In the genomic region with DNA sequence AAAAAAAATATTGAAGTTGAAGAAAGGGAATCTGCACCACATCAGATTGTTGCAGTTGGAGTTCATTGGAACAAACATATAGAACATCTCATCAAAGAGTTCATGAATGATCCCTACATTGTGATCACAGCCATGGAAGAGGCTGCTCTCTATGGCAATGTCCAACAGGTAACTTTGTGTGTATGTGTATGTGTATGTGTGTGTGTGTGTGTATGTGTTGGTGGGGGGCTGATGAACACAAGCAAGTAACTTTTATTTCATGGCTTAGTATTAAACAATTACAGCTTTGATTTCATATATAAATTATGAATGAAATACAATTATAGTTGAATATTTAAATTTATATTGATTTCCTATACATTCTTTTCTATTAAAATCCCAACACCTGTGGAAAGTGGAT, we compare ENCODE assay signal across 27 cellular contexts.
"Had no signal": no experiment of that assay in that cellular context is flagged by ENCODE, and none has a peak within 500 bp of the region (broad histone marks: within the 10 kb centered on the region; RNA-seq: fewer than 3 reads in every experiment).

No MANE protein-coding gene starts in this region.

- H3K27ac ChIP-seq: stomach, suprapubic skin, testis, thoracic aorta, thyroid gland, tibial artery, tibial nerve, transverse colon, upper lobe of left lung, upper lobe of right lung, uterus, vagina had no signal

- H3K9me3 ChIP-seq: stomach, suprapubic skin, testis, thoracic aorta, thyroid gland, tibial artery, tibial nerve, transverse colon, upper lobe of left lung, upper lobe of right lung, uterus, vagina had no signal

- H3K36me3 ChIP-seq: stomach, suprapubic skin, thoracic aorta, thyroid gland, tibial artery, tibial nerve, transverse colon, upper lobe of left lung, upper lobe of right lung, uterus, vagina had no signal

- ATAC-seq: stimulated activated effector memory CD8-positive, alpha-beta T cell treated with anti-CD3 and anti-CD28 coated beads, Interleukin-12 subunit alpha, Interleukin-12 subunit beta, amount 100 ng/mL, for 72 hours; stimulated activated memory B cell treated with anti-CD40 and anti-IgM and Interleukin-4, amounts not matched to agents 10 μg/mL and 1 μg/mL and 100 μg/mL, for 72 hours; stimulated activated naive B cell treated with anti-CD40 and anti-IgM and Interleukin-4, amounts not matched to agents 10 μg/mL and 1 μg/mL and 100 μg/mL, for 72 hours; stimulated activated naive CD8-positive, alpha-beta T cell treated with anti-CD3 and anti-CD28 coated beads, Interleukin-15, amount 100 ng/mL, for 72 hours; stimulated activated naive CD8-positive, alpha-beta T cell treated with anti-CD3 and anti-CD28 coated beads, Interleukin-15, Interleukin-2, amounts not matched to agents 100 U/mL and 50 U/mL, for 24 hours; upper lobe of right lung had no signal

- DNase-seq: stimulated activated CD4-positive, alpha-beta T cell treated with anti-CD3 and anti-CD28 coated beads, Interleukin-2, amount 100 ng/mL, for 48 hours; stimulated activated CD4-positive, alpha-beta T cell treated with anti-CD3 and anti-CD28 coated beads, Interleukin-4, amount 100 ng/mL, for 1 hour; stimulated activated CD4-positive, alpha-beta T cell treated with anti-CD3 and anti-CD28 coated beads, Interleukin-4, amount 100 ng/mL, for 24 hours; stimulated activated CD4-positive, alpha-beta T cell treated with anti-CD3 and anti-CD28 coated beads, Interleukin-4, amount 100 ng/mL, for 4 hours; stimulated activated CD8-positive, alpha-beta memory T cell treated with anti-CD3 and anti-CD28 coated beads, Interleukin-4, amount 100 ng/mL, for 48 hours; stimulated activated naive B cell treated with anti-CD40 and anti-IgM and Interleukin-4, amounts not matched to agents 10 μg/mL and 1 μg/mL and 100 μg/mL, for 72 hours; stimulated activated naive CD4-positive, alpha-beta T cell; stimulated activated naive CD4-positive, alpha-beta T cell treated with Interleukin-2 at 50 U/mL for 16 hours; stimulated activated naive CD8-positive, alpha-beta T cell treated with anti-CD3 and anti-CD28 coated beads, Interleukin-15, amount 100 ng/mL, for 72 hours; stimulated activated naive CD8-positive, alpha-beta T cell treated with anti-CD3 and anti-CD28 coated beads, Interleukin-15, Interleukin-2, amounts not matched to agents 100 U/mL and 50 U/mL, for 24 hours; stomach; substantia nigra; testis; thyroid gland; tibial artery; transverse colon; trophoblast cell; upper lobe of left lung; upper lobe of right lung; uterus had no signal

- FAIRE-seq: urothelium cell line had no signal

- H3K4me3 ChIP-seq: stomach, suprapubic skin, testis, thoracic aorta, thyroid gland, tibial artery, tibial nerve, transverse colon, upper lobe of left lung, upper lobe of right lung, uterus, vagina had no signal

- H3K4me1 ChIP-seq: stomach, suprapubic skin, testis, thyroid gland, tibial artery, tibial nerve, transverse colon, upper lobe of left lung, upper lobe of right lung, uterus, vagina had no signal

- H3K27me3 ChIP-seq: stomach, suprapubic skin, testis, thyroid gland, tibial artery, tibial nerve, transverse colon, upper lobe of left lung, upper lobe of right lung, uterus, vagina had no signal
